1 cellular context compared by ENCODE assay signal in genomic region chr12:1576410-1577240, GRCh38.
TF ChIP-seq lines count a peak whose summit lies in the region.

No MANE protein-coding gene starts in this region.

TF ChIP-seq in K562, 482 proteins besides CTCF, POLR2A, EP300 and RAD21 (continued from another document):
- TF ChIP-seq, protein P1, sequence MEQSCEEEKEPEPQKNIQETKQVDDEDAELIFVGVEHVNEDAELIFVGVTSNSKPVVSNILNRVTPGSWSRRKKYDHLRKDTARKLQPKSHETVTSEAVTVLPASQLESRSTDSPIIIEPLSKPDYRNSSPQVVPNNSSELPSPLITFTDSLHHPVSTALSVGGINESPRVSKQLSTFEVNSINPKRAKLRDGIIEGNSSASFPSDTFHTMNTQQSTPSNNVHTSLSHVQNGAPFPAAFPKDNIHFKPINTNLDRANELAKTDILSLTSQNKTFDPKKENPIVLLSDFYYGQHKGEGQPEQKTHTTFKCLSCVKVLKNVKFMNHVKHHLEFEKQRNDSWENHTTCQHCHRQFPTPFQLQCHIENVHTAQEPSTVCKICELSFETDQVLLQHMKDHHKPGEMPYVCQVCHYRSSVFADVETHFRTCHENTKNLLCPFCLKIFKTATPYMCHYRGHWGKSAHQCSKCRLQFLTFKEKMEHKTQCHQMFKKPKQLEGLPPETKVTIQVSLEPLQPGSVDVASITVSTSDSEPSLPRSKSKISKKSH (CRISPR knock-in tag; IDR thresholded peaks at IDR 0.05) = no peak
- peak; percentile 62 for TF ChIP-seq HES1 (IDR thresholded peaks at IDR 0.05; ENCODE audit: low read depth)
- TF ChIP-seq PTTG1 (tag; IDR thresholded peaks at IDR 0.05; ENCODE audit: low read depth) = no peak
- TF ChIP-seq WHSC1 (IDR thresholded peaks at IDR 0.05; ENCODE audit: low read length) = no peak
- no peak for TF ChIP-seq HBP1 (CRISPR knock-in tag; IDR thresholded peaks at IDR 0.05)
- TF ChIP-seq POLR3A (IDR thresholded peaks at IDR 0.05; ENCODE audit: borderline replicate concordance, extremely low read depth, insufficient read depth, insufficient read length) = no peak
- no peak for TF ChIP-seq TGIF2 (CRISPR knock-in tag; IDR thresholded peaks at IDR 0.05)
- no peak for TF ChIP-seq ZNF253 (CRISPR knock-in tag; conservative IDR thresholded peaks at IDR 0.05)
- TF ChIP-seq ZNF12 (CRISPR knock-in tag; IDR thresholded peaks at IDR 0.05) = no peak
- no peak for TF ChIP-seq STAT5A (IDR thresholded peaks at IDR 0.05; ENCODE audit: borderline replicate concordance, low read length)
- TF ChIP-seq SIN3B (IDR thresholded peaks at IDR 0.05; ENCODE audit: low read depth) = no peak
- TF ChIP-seq ZNF696 (CRISPR knock-in tag; conservative IDR thresholded peaks at IDR 0.05) = no peak
- TF ChIP-seq, protein P2, sequence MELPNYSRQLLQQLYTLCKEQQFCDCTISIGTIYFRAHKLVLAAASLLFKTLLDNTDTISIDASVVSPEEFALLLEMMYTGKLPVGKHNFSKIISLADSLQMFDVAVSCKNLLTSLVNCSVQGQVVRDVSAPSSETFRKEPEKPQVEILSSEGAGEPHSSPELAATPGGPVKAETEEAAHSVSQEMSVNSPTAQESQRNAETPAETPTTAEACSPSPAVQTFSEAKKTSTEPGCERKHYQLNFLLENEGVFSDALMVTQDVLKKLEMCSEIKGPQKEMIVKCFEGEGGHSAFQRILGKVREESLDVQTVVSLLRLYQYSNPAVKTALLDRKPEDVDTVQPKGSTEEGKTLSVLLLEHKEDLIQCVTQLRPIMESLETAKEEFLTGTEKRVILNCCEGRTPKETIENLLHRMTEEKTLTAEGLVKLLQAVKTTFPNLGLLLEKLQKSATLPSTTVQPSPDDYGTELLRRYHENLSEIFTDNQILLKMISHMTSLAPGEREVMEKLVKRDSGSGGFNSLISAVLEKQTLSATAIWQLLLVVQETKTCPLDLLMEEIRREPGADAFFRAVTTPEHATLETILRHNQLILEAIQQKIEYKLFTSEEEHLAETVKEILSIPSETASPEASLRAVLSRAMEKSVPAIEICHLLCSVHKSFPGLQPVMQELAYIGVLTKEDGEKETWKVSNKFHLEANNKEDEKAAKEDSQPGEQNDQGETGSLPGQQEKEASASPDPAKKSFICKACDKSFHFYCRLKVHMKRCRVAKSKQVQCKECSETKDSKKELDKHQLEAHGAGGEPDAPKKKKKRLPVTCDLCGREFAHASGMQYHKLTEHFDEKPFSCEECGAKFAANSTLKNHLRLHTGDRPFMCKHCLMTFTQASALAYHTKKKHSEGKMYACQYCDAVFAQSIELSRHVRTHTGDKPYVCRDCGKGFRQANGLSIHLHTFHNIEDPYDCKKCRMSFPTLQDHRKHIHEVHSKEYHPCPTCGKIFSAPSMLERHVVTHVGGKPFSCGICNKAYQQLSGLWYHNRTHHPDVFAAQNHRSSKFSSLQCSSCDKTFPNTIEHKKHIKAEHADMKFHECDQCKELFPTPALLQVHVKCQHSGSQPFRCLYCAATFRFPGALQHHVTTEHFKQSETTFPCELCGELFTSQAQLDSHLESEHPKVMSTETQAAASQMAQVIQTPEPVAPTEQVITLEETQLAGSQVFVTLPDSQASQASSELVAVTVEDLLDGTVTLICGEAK (IDR thresholded peaks at IDR 0.05) = no peak
- TF ChIP-seq, protein P2 (CRISPR knock-in tag; IDR thresholded peaks at IDR 0.05) = no peak
- peak; percentile 75 for TF ChIP-seq L3MBTL2 (IDR thresholded peaks at IDR 0.05)
- TF ChIP-seq EWSR1 (IDR thresholded peaks at IDR 0.05; ENCODE audit: borderline replicate concordance, low read depth, partially characterized antibody) = no peak
- no peak for TF ChIP-seq HNRNPLL (IDR thresholded peaks at IDR 0.05; ENCODE audit: low read depth, low read length, poor library complexity, severe bottlenecking)
- no peak for TF ChIP-seq RBM25 (IDR thresholded peaks at IDR 0.05; ENCODE audit: low read depth, low read length, severe bottlenecking)
- TF ChIP-seq RBBP5 (IDR thresholded peaks at IDR 0.05; ENCODE audit: borderline replicate concordance, insufficient read depth, low read length, poor library complexity, severe bottlenecking) = no peak
- peak; percentile 80 for TF ChIP-seq ARID1B (IDR thresholded peaks at IDR 0.05)
- TF ChIP-seq, protein P3, sequence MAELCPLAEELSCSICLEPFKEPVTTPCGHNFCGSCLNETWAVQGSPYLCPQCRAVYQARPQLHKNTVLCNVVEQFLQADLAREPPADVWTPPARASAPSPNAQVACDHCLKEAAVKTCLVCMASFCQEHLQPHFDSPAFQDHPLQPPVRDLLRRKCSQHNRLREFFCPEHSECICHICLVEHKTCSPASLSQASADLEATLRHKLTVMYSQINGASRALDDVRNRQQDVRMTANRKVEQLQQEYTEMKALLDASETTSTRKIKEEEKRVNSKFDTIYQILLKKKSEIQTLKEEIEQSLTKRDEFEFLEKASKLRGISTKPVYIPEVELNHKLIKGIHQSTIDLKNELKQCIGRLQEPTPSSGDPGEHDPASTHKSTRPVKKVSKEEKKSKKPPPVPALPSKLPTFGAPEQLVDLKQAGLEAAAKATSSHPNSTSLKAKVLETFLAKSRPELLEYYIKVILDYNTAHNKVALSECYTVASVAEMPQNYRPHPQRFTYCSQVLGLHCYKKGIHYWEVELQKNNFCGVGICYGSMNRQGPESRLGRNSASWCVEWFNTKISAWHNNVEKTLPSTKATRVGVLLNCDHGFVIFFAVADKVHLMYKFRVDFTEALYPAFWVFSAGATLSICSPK (IDR thresholded peaks at IDR 0.05; ENCODE audit: borderline replicate concordance) = no peak
- TF ChIP-seq STAT6 (CRISPR knock-in tag; IDR thresholded peaks at IDR 0.05) = no peak
- no peak for TF ChIP-seq EZH2 (IDR thresholded peaks at IDR 0.05; ENCODE audit: borderline replicate concordance, low read depth, low read length)
- no peak for TF ChIP-seq HNRNPK (IDR thresholded peaks at IDR 0.05; ENCODE audit: low read depth, low read length, poor library complexity, severe bottlenecking)
- TF ChIP-seq HDGF (IDR thresholded peaks at IDR 0.05) = no peak
- TF ChIP-seq SRSF7 (optimal IDR thresholded peaks at IDR 0.05; ENCODE audit: low read depth, low read length) = no peak
- no peak for TF ChIP-seq ZBTB26 (CRISPR knock-in tag; IDR thresholded peaks at IDR 0.05)
- no peak for TF ChIP-seq PURB (CRISPR knock-in tag; IDR thresholded peaks at IDR 0.05; ENCODE audit: low read depth)
- no peak for TF ChIP-seq HMG20A (CRISPR knock-in tag; conservative IDR thresholded peaks at IDR 0.05)
- no peak for TF ChIP-seq ZNF551 (CRISPR knock-in tag; IDR thresholded peaks at IDR 0.05)
- no peak for TF ChIP-seq GABPB2 (CRISPR knock-in tag; conservative IDR thresholded peaks at IDR 0.05)
- TF ChIP-seq, protein P4, sequence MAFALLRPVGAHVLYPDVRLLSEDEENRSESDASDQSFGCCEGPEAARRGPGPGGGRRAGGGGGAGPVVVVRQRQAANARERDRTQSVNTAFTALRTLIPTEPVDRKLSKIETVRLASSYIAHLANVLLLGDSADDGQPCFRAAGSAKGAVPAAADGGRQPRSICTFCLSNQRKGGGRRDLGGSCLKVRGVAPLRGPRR (CRISPR knock-in tag; IDR thresholded peaks at IDR 0.05) = no peak
- TF ChIP-seq RFX1 (IDR thresholded peaks at IDR 0.05) = no peak
- TF ChIP-seq, protein P5, sequence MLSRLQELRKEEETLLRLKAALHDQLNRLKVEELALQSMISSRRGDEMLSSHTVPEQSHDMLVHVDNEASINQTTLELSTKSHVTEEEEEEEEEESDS (CRISPR knock-in tag; IDR thresholded peaks at IDR 0.05) = no peak
- no peak for TF ChIP-seq ZNF282 (CRISPR knock-in tag; IDR thresholded peaks at IDR 0.05)
- no peak for TF ChIP-seq NBN (IDR thresholded peaks at IDR 0.05; ENCODE audit: low read depth)
- no peak for TF ChIP-seq RFX5 (IDR thresholded peaks at IDR 0.05; ENCODE audit: low read depth, low read length)
- no peak for TF ChIP-seq THRA (IDR thresholded peaks at IDR 0.05)
- TF ChIP-seq MTA3 (IDR thresholded peaks at IDR 0.05; ENCODE audit: borderline replicate concordance) = 0 out of 2 replicates have a peak, but pooled peaks have one; percentile 20
- TF ChIP-seq TAL1 (IDR thresholded peaks at IDR 0.05) = peak; percentile 62
- TF ChIP-seq ZNF512 (tag; IDR thresholded peaks at IDR 0.05) = no peak
